ENCODE assay signal across 15 cellular contexts in the genomic region with DNA sequence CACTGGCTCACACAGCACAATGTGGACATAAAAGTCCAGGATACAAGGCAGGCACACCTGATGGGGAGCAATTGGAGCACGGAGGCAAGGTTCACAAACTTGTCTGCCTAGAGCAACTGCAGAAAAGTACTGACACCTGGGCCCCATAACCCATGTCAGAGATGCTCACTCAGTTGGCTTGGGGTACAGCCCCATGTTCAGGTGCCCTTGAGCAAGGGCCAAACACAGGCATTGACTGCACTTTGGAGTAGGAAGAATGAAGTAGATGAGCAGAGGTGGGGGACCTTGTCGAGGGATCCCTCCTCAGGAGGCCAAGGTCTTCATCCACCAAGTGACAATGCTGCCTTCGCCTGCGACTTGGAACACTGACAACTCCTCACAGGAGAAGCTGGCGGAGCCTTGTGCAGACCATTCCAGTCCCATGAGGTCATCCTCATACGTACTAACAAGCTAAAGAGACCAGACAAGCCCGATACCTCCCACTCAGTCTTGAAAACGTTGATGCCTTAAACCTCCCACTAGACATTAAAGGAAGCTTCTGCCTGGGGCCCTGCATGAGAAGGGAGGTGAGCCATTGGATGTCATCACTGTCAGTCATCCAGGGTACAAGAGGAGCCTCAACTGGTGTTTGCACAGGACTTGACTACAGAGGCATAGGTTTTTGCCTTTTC. TPM values are rescaled to one million over a fixed set of nuclear protein-coding genes. Genes with fewer than 3 reads are reported as not detected.
DNase-seq lines count a peak whose midpoint lies in the region; ATAC-seq and TF ChIP-seq lines count a peak whose summit lies in the region.
"Had no signal": no experiment of that assay in that cellular context is flagged by ENCODE, and none has a peak within 500 bp of the region (broad histone marks: within the 10 kb centered on the region; RNA-seq: fewer than 3 reads in every experiment).

No MANE protein-coding gene starts in this region.

- H3K27ac Mint-ChIP-seq in T-helper 17 cell, result no peak overlapping the region
- H3K27ac Mint-ChIP-seq: activated B cell treated with CpG ODN at 0.5 μM for 24 hours had no signal

- no peak overlapping the region for H3K4me3 ChIP-seq in lung
- H3K4me3 ChIP-seq: Peyer's patch had no signal

- peaks cover 2% of the 10 kb centered on the region for H3K4me1 Mint-ChIP-seq in T-helper 17 cell

- TF ChIP-seq CTCF in lung (IDR thresholded peaks at IDR 0.05; ENCODE audit: control extremely low read depth, extremely low read depth), result no peak

- H3K27me3 Mint-ChIP-seq in T-helper 17 cell, result peaks cover 11% of the 10 kb centered on the region

- 42 to 64% methylated on average over 8 of the region's 8 CpGs for WGBS in lung, 2 donors

- DNase-seq in AG08395 (ENCODE audit: low spot score) (peak; percentile 20), HS-27A (ENCODE audit: low read depth) (peak; percentile 8), T47D (ENCODE audit: low read depth in 1 of 2, low spot score in 1 of 2) (peak; percentile 62 to 87), lung (ENCODE audit: low spot score) (peak; percentile 37), T-helper 17 cell (no peak), ureter (ENCODE audit: low spot score) (no peak)
- DNase-seq in stimulated activated CD4-positive, alpha-beta T cell treated with anti-CD3 and anti-CD28 coated beads, Interleukin-12 subunit alpha, Interleukin-12 subunit beta, amount 100 ng/mL, for 4 hours, result no peak
- DNase-seq: activated B cell treated with CpG ODN at 0.5 μM for 24 hours, glutamatergic neuron, midbrain, NCI-H2171, retina had no signal

- no peaks in the 10 kb centered on the region for H3K27me3 ChIP-seq in lung (ENCODE audit: control insufficient read depth, insufficient read depth)
- H3K27me3 ChIP-seq: Peyer's patch had no signal

- peaks cover 0 to 2% of the 10 kb centered on the region in 2 donors for H3K9me3 ChIP-seq in lung (ENCODE audit: control insufficient read depth in 2 of 2, insufficient read depth in 1 of 2, low read length in 1 of 2)
- no peaks in the 10 kb centered on the region for H3K9me3 ChIP-seq in T-helper 17 cell (ENCODE audit: control insufficient read depth, low read length, poor library complexity, severe bottlenecking)
- H3K9me3 ChIP-seq: Peyer's patch had no signal

- ATAC-seq in lung (ENCODE audit: insufficient read depth, low FRiP score) (no peak), GM21381 (IDR thresholded peaks at IDR 0.05; ENCODE audit: unreplicated experiment) (no peak), T-helper 17 cell (no peak)

- H3K36me3 ChIP-seq in lung (ENCODE audit: control insufficient read depth in 2 of 2, insufficient read depth in 2 of 2, low read length in 2 of 2), result no peaks in the 10 kb centered on the region
- H3K36me3 ChIP-seq: Peyer's patch had no signal

- in situ Hi-C loops in T47D (cut with HindIII; ENCODE audit: low pct_unique_long_range_greater_than_20kb, low sequenced_read_pairs), result no loop called here

- peaks cover 0 to 5% of the 10 kb centered on the region in 2 donors for H3K4me1 ChIP-seq in lung (ENCODE audit: control insufficient read depth in 2 of 2, insufficient read depth in 2 of 2, low read length in 2 of 2)
- H3K4me1 ChIP-seq: Peyer's patch had no signal

- H3K4me3 Mint-ChIP-seq in T-helper 17 cell, result no peak overlapping the region
- H3K4me3 Mint-ChIP-seq: activated B cell treated with CpG ODN at 0.5 μM for 24 hours had no signal

- H3K36me3 Mint-ChIP-seq in T-helper 17 cell (ENCODE audit: low read depth), result no peaks in the 10 kb centered on the region

- H3K27ac ChIP-seq in lung (ENCODE audit: low read depth in 1 of 2, low read length in 1 of 2), result no peak overlapping the region
- H3K27ac ChIP-seq: Peyer's patch had no signal

RNA-seq across cellular contexts. Expression of a gene that starts 42.5 kb away (rescaled TPM):
- total RNA-seq in lung (under 1 TPM; 0.12 to 0.48 TPM), T-helper 17 cell (not detected), ureter (1.7 TPM)
- polyA plus RNA-seq in lung, result under 1 TPM; 0.30 TPM
- total RNA-seq: activated B cell treated with CpG ODN at 0.5 μM for 24 hours had no signal
- polyA plus RNA-seq: BJ had no signal

Comparison
In these comparisons a context has a peak if more than half of its experiments do, and no peak if none do; other contexts are left out.
1. DNase-seq: peak in AG08395 (single experiment), HS-27A (single experiment), T47D (2 of 2) and lung (single experiment); none in T-helper 17 cell (0 of 3), ureter (single experiment) and stimulated activated CD4-positive, alpha-beta T cell treated with anti-CD3 and anti-CD28 coated beads, Interleukin-12 subunit alpha, Interleukin-12 subunit beta, amount 100 ng/mL, for 4 hours (single experiment).